9 cellular contexts compared by ENCODE assay signal in the genomic region with DNA sequence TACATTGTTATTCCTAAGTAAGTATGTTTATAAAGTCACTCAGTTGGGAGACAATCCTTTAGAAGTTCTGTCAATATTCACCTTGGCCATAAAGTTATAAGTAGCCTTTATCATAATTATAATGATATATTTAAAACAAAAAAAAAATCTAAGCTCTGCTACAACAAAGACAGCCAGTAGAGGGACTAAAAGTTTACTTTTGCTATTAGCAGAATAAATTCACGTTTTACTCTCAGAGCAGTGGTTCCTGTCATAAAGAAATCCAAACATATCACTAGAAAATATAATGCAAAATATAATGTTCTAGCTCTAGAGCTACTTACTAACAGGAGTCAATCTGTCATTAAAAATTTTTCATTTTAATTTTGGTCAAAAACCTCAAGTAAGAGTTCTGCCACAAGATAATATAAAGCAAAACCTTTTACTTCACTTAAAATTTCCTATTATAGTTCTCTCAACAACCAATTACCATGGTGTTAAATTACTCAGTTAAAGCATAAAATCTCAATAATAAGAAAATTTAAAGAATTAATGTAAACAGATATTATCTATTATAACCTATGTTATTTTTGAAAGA. TPM values are rescaled to one million over a fixed set of nuclear protein-coding genes. Genes with fewer than 3 reads are reported as not detected.
DNase-seq lines count a peak whose midpoint lies in the region; ATAC-seq and TF ChIP-seq lines count a peak whose summit lies in the region.
"Had no signal": no experiment of that assay in that cellular context is flagged by ENCODE, and none has a peak within 500 bp of the region (broad histone marks: within the 10 kb centered on the region; RNA-seq: fewer than 3 reads in every experiment).

No MANE protein-coding gene starts in this region.

- peaks cover 45% of the 10 kb centered on the region for H3K4me1 Mint-ChIP-seq in CD4-positive, alpha-beta T cell (ENCODE audit: low read depth)
- H3K4me1 Mint-ChIP-seq in activated CD4-positive, alpha-beta T cell treated with anti-CD3 and anti-CD28 coated beads for 36 hours = peaks cover 14% of the 10 kb centered on the region

- TF ChIP-seq CTCF in CD4-positive, alpha-beta T cell (IDR thresholded peaks at IDR 0.05) = peak; percentile 67
- peak; percentile 56 for TF ChIP-seq CTCF in cardiac fibroblast (IDR thresholded peaks at IDR 0.05; ENCODE audit: low read depth, low read length)

- H3K27me3 Mint-ChIP-seq in CD4-positive, alpha-beta T cell = no peaks in the 10 kb centered on the region
- no peaks in the 10 kb centered on the region for H3K27me3 Mint-ChIP-seq in activated CD4-positive, alpha-beta T cell treated with anti-CD3 and anti-CD28 coated beads for 36 hours

- H3K27ac Mint-ChIP-seq in CD4-positive, alpha-beta T cell = no peak overlapping the region
- no peak overlapping the region for H3K27ac Mint-ChIP-seq in activated CD4-positive, alpha-beta T cell treated with anti-CD3 and anti-CD28 coated beads for 36 hours

- H3K4me3 ChIP-seq in cardiac fibroblast (replicated peaks in 1 of 2; ENCODE audit: low read depth in 2 of 2, low read length in 2 of 2) = no peak overlapping the region
- H3K4me3 ChIP-seq: skin epidermis had no signal

- CTCF ChIA-PET in CD4-positive, alpha-beta T cell (lab: Charles Lee) = interaction anchor here (0.6 to 2.7 kb wide), 14 partner anchors 9 to 411 kb away, joined by 3 to 14 read pairs (median 4); a partner anchor contains a TSS
- CTCF ChIA-PET in activated CD4-positive, alpha-beta T cell treated with anti-CD3 and anti-CD28 coated beads for 36 hours (lab: Charles Lee) = interaction anchor here (0.6 to 3.4 kb wide), 22 partner anchors 9 to 390 kb away, joined by 3 to 52 read pairs (median 4); a partner anchor contains a TSS

- POLR2A ChIA-PET in CD4-positive, alpha-beta T cell (lab: Charles Lee) = interaction anchor here (0.7 to 2.3 kb wide), 6 partner anchors 18 to 370 kb away, joined by 3 to 7 read pairs (median 4); a partner anchor contains a TSS
- POLR2A ChIA-PET in activated CD4-positive, alpha-beta T cell treated with anti-CD3 and anti-CD28 coated beads for 36 hours (lab: Charles Lee) = interaction anchor here (0.5 to 0.6 kb wide), 4 partner anchors 11 to 367 kb away, joined by 3 read pairs; no protein-coding TSS in a partner anchor

- no peak overlapping the region for H3K4me3 Mint-ChIP-seq in CD4-positive, alpha-beta T cell
- H3K4me3 Mint-ChIP-seq in activated CD4-positive, alpha-beta T cell treated with anti-CD3 and anti-CD28 coated beads for 36 hours = no peak overlapping the region

- no peaks in the 10 kb centered on the region for H3K27me3 ChIP-seq in CD4-positive, alpha-beta T cell (ENCODE audit: control insufficient read depth, insufficient read depth, low read length)

- H3K36me3 Mint-ChIP-seq in CD4-positive, alpha-beta T cell (ENCODE audit: low read depth) = peaks cover 16% of the 10 kb centered on the region
- H3K36me3 Mint-ChIP-seq in activated CD4-positive, alpha-beta T cell treated with anti-CD3 and anti-CD28 coated beads for 36 hours (ENCODE audit: low read depth) = peaks cover 11% of the 10 kb centered on the region

- H3K9me3 Mint-ChIP-seq in CD4-positive, alpha-beta T cell = no peaks in the 10 kb centered on the region
- H3K9me3 Mint-ChIP-seq in activated CD4-positive, alpha-beta T cell treated with anti-CD3 and anti-CD28 coated beads for 36 hours (ENCODE audit: low read depth) = no peaks in the 10 kb centered on the region

- H3K27ac ChIP-seq in CD4-positive, alpha-beta T cell (ENCODE audit: low read depth, low read length) = no peak overlapping the region
- H3K27ac ChIP-seq: skin epidermis had no signal

- intact Hi-C loops in CD4-positive, alpha-beta T cell (cut with DNase I, micrococcal nuclease) = loop anchor here in 1 of 2 experiments (1.0 to 10.0 kb wide), 3 partner anchors 147 to 690 kb away; a partner anchor contains a TSS
- intact Hi-C loops in activated CD4-positive, alpha-beta T cell treated with anti-CD3 and anti-CD28 coated beads for 36 hours (cut with DNase I, micrococcal nuclease) = loop anchor here (1.0 to 2.0 kb wide), 2 partner anchors 16 to 362 kb away; no protein-coding TSS in a partner anchor

- no peak for DNase-seq in CD4-positive, alpha-beta T cell
- DNase-seq in LoVo (ENCODE audit: low spot score) (peak; percentile 11), cardiac fibroblast (ENCODE audit: low read depth in 2 of 2) (peak; percentile 54 to 60), myocyte (ENCODE audit: low read depth) (peak; percentile 30), NCI-H345 treated with DMSO at 0.1 percent for 48 hours (lab: John Stamatoyannopoulos, UW; ENCODE audit: unreplicated experiment) (no peak)
- DNase-seq in activated CD4-positive, alpha-beta T cell treated with anti-CD3 and anti-CD28 coated beads for 36 hours = no peak

- peak; percentile 56 for ATAC-seq in CD4-positive, alpha-beta T cell (ENCODE audit: poor library complexity)
- ATAC-seq in GM19023 (IDR thresholded peaks at IDR 0.05; ENCODE audit: unreplicated experiment) (no peak), GM18498 (IDR thresholded peaks at IDR 0.05; ENCODE audit: unreplicated experiment) (no peak)
- ATAC-seq in activated CD4-positive, alpha-beta T cell treated with anti-CD3 and anti-CD28 coated beads for 36 hours = no peak

- no peaks in the 10 kb centered on the region for H3K9me3 ChIP-seq in CD4-positive, alpha-beta T cell (ENCODE audit: control insufficient read depth, low read length)

RNA-seq across cellular contexts. Expression of a gene that starts 17.7 kb away (rescaled TPM):
- 10 to 100 TPM; 40.8 to 45.8 TPM for total RNA-seq in CD4-positive, alpha-beta T cell
- total RNA-seq in myocyte = 38.2 and 42.6 TPM in 2 replicates
- polyA plus RNA-seq in myocyte (2012) = 15.7 TPM
- 10 to 100 TPM; 47.9 to 50.3 TPM for total RNA-seq in activated CD4-positive, alpha-beta T cell treated with anti-CD3 and anti-CD28 coated beads for 36 hours

Comparison
In these comparisons a context has a peak if more than half of its experiments do, and no peak if none do; other contexts are left out.
1. DNase-seq: peak in LoVo (single experiment), cardiac fibroblast (2 of 2) and myocyte (single experiment); none in CD4-positive, alpha-beta T cell (0 of 10), NCI-H345 treated with DMSO at 0.1 percent for 48 hours (single experiment) and activated CD4-positive, alpha-beta T cell treated with anti-CD3 and anti-CD28 coated beads for 36 hours (single experiment).